In the genomic region with DNA sequence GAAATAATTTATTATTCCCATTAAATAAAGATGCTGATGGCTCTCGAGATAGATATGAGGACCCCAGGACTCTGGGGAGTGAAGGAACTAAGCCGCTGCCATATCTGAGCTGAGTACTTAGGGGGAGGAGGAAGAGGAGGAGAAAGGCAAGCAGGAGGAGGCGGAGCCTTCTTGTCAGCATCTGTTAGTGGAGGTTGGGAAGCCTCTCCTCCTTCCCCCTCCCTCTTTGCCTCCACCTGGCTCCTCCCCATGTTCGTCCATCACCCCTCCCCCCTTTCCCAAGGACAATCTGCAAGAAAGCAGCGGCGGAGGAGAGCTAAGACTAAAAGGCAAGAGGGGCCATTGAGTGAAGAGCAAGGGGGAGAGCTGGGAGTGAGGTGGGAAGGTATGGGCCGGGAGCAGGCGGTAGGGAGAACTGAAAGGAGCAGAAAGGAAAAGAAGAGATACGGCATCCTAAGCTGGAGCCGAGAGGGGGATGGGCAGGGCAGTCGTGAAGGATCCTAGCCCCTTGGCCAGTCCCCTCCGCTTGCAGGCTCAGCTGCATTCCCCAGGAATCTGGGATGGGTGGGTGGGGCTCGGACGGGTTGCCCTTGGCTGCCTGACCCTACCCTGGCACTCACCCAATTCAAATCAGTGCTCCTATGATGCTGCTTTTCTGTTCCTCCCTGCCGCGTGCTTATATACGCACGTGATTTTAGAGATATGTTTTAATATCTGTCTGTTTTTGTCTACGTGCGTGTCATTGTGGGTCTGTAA, we compare ENCODE assay signal across 8 cellular contexts. TPM values are rescaled to one million over a fixed set of nuclear protein-coding genes. Genes with fewer than 3 reads are reported as not detected.
DNase-seq lines count a peak whose midpoint lies in the region; ATAC-seq and TF ChIP-seq lines count a peak whose summit lies in the region.

A gene (plus strand): TSS at position 287 of the 756 bp plus-strand sequence. CDS start 3,411 bp downstream, outside the sequence.

- peak within 1 kb of the TSS; percentile 33 for H3K27ac Mint-ChIP-seq in activated CD4-positive, alpha-beta memory T cell treated with anti-CD3 and anti-CD28 coated beads, Interleukin-2, amount 10 ng/mL, durations not matched to agents 7 days and 5 days

- peak within 1 kb of the TSS; percentile 79 for H3K4me3 ChIP-seq in lung

- DNase-seq in CD1c-positive myeloid dendritic cell (ENCODE audit: extremely low spot score) (peak; percentile 47), NCI-H774 (lab: John Stamatoyannopoulos, UW) (peak; percentile 76), lung (ENCODE audit: low spot score) (peak; percentile 86)
- peak; percentile 78 for DNase-seq in activated CD4-positive, alpha-beta memory T cell treated with anti-CD3 and anti-CD28 coated beads, Interleukin-2, amount 10 ng/mL, durations not matched to agents 7 days and 5 days
- peak; percentile 39 for DNase-seq in effector CD4-positive, alpha-beta T cell
- DNase-seq in stimulated activated CD4-positive, alpha-beta T cell treated with anti-CD3 and anti-CD28 coated beads, TNF-alpha, amount 100 ng/mL, for 24 hours (ENCODE audit: low read depth in 3 of 3) = peak; percentile 50 to 76 (median 51)

- POLR2A ChIA-PET in activated CD4-positive, alpha-beta memory T cell treated with anti-CD3 and anti-CD28 coated beads, Interleukin-2, amount 10 ng/mL, durations not matched to agents 7 days and 5 days (lab: Charles Lee) = interaction anchor here (0.8 to 5.2 kb wide), 6 partner anchors 13 to 79 kb away, joined by 3 to 45 read pairs (median 4); a partner anchor contains a TSS

- ATAC-seq in GM19397 (IDR thresholded peaks at IDR 0.05; ENCODE audit: unreplicated experiment) (peak; percentile 100), HG03558 (IDR thresholded peaks at IDR 0.05; ENCODE audit: extremely low read depth, unreplicated experiment) (peak; percentile 98), lung (ENCODE audit: insufficient read depth, low FRiP score) (peak; percentile 96)

- H3K27ac ChIP-seq in lung (ENCODE audit: low read depth in 1 of 2, low read length in 1 of 2) = peak within 1 kb of the TSS; percentile 55 to 76

- H3K9me3 Mint-ChIP-seq in activated CD4-positive, alpha-beta memory T cell treated with anti-CD3 and anti-CD28 coated beads, Interleukin-2, amount 10 ng/mL, durations not matched to agents 7 days and 5 days = no peaks in the 10 kb centered on the region

- no peak for TF ChIP-seq CTCF in lung (IDR thresholded peaks at IDR 0.05; ENCODE audit: control extremely low read depth, extremely low read depth)

- H3K27me3 Mint-ChIP-seq in activated CD4-positive, alpha-beta memory T cell treated with anti-CD3 and anti-CD28 coated beads, Interleukin-2, amount 10 ng/mL, durations not matched to agents 7 days and 5 days = peaks cover 20% of the 10 kb centered on the region

- CTCF ChIA-PET in activated CD4-positive, alpha-beta memory T cell treated with anti-CD3 and anti-CD28 coated beads, Interleukin-2, amount 10 ng/mL, durations not matched to agents 7 days and 5 days (lab: Charles Lee) = interaction anchor here (0.6 to 2.2 kb wide), 3 partner anchors 12 to 499 kb away, joined by 3 to 12 read pairs (median 3); no protein-coding TSS in a partner anchor

- H3K36me3 ChIP-seq in lung (ENCODE audit: control insufficient read depth in 2 of 2, insufficient read depth in 2 of 2, low read length in 2 of 2) = peaks cover 0 to 4% of the 10 kb centered on the region in 2 donors

- H3K4me3 Mint-ChIP-seq in activated CD4-positive, alpha-beta memory T cell treated with anti-CD3 and anti-CD28 coated beads, Interleukin-2, amount 10 ng/mL, durations not matched to agents 7 days and 5 days = peak within 1 kb of the TSS; percentile 96

- peaks cover 3 to 7% of the 10 kb centered on the region in 2 donors for H3K4me1 ChIP-seq in lung (ENCODE audit: control insufficient read depth in 2 of 2, insufficient read depth in 2 of 2, low read length in 2 of 2)

- H3K9me3 ChIP-seq in lung (ENCODE audit: control insufficient read depth in 2 of 2, insufficient read depth in 1 of 2, low read length in 1 of 2) = peaks cover 0 to 2% of the 10 kb centered on the region in 2 donors

- peaks cover 7% of the 10 kb centered on the region for H3K36me3 Mint-ChIP-seq in activated CD4-positive, alpha-beta memory T cell treated with anti-CD3 and anti-CD28 coated beads, Interleukin-2, amount 10 ng/mL, durations not matched to agents 7 days and 5 days (ENCODE audit: low read depth)

- peaks cover 21% of the 10 kb centered on the region for H3K4me1 Mint-ChIP-seq in activated CD4-positive, alpha-beta memory T cell treated with anti-CD3 and anti-CD28 coated beads, Interleukin-2, amount 10 ng/mL, durations not matched to agents 7 days and 5 days

- WGBS in lung, 2 donors = 1% methylated on average over 20 of the region's 20 CpGs

- no peaks in the 10 kb centered on the region for H3K27me3 ChIP-seq in lung (ENCODE audit: control insufficient read depth, insufficient read depth)

RNA-seq across cellular contexts. Expression of the gene that starts here (rescaled TPM):
- total RNA-seq in activated CD4-positive, alpha-beta memory T cell treated with anti-CD3 and anti-CD28 coated beads, Interleukin-2, amount 10 ng/mL, durations not matched to agents 7 days and 5 days = 10 to 100 TPM; 16.8 TPM
- 10 to 100 TPM; 37.5 to 48.9 TPM for total RNA-seq in lung
- polyA plus RNA-seq in lung = 10 to 100 TPM; 14.0 to 23.3 TPM

Comparison
In these comparisons a context has a peak if more than half of its experiments do, and no peak if none do; other contexts are left out.
1. Peak in every context shown above with its lines: DNase-seq, ATAC-seq, H3K4me3 ChIP-seq and H3K27ac ChIP-seq.